7 cellular contexts compared by ENCODE assay signal in the genomic region with DNA sequence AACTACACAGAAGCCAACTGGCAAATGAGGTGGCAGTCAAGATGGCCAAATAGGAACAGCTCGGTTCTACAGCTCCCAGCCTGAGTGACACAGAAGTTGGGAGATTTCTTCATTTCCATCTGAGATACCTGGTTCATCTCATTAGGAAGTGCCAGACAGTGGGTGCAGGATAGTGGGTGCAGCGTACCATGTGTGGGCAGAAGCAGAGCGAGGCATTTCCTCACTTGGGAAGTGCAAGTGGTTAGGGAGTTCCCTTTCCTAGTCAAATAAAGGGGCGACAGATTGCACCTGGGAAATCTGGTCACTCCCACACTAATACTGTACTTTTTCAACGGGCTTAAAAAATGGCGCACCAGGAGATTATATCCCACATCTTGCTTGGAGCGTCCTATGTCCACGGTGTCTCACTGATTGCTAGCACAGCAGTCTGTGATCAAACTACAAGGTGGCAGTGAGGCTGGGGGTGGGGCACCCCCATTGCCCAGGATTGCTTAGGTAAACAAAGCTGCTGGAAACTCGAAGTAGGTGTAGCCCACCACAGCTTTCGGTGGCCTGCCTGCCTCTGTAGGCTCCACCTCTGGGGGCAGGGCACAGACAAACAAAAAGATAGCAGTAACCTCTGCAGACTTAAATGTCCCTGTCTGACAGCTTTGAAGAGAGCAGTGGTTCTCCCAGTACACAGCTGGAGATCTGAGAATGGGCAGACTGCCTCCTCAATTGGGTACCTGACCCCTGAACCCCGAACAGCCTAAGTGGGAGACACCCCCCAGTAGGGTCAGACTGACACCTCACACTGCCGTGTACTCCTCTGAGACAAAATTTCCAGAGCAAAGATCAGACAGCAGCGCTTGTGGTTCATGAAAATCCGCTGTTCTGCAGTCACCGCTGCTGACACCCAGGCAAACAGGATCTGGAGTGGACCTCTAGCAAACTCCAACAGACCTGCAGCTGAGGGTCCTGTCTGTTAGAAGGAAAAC.
A peak's percentile ranks its signal among the peaks of the same experiment; 100 is the strongest.
DNase-seq lines count a peak whose midpoint lies in the region; ATAC-seq and TF ChIP-seq lines count a peak whose summit lies in the region.
"Not testable (repeated sequence)": the region's sequence is repeated elsewhere in the genome, so short reads cannot be mapped to it uniquely, and the experiment has no call there.

No MANE protein-coding gene starts in this region.

- not testable (repeated sequence) for H3K4me1 ChIP-seq in heart left ventricle; left lung; sigmoid colon; aorta (ENCODE audit: control insufficient read depth in 1 of 2, insufficient read depth in 2 of 2, low read length in 2 of 2)

- H3K27me3 ChIP-seq in heart left ventricle; left lung; sigmoid colon; aorta (ENCODE audit: control insufficient read depth in 1 of 2, insufficient read depth in 2 of 2, low read length in 1 of 2): not testable (repeated sequence)

- not testable (repeated sequence) for TF ChIP-seq POLR2A in heart left ventricle (IDR thresholded peaks at IDR 0.05); sigmoid colon (IDR thresholded peaks at IDR 0.05)

- intact Hi-C loops in heart left ventricle (cut with DNase I); left lung (cut with DNase I); sigmoid colon (cut with DNase I); aorta (cut with DNase I): not testable (repeated sequence)

- not testable (repeated sequence) for H3K4me1 Mint-ChIP-seq in osteocyte (ENCODE audit: unreplicated experiment)

- not testable (repeated sequence) for H3K27ac Mint-ChIP-seq in osteocyte (ENCODE audit: unreplicated experiment)

- TF ChIP-seq EP300 in sigmoid colon (IDR thresholded peaks at IDR 0.05): not testable (repeated sequence)

- peaks cover 58% of the 10 kb centered on the region for H3K9me3 Mint-ChIP-seq in osteocyte (ENCODE audit: unreplicated experiment)

- DNase-seq in activated CD4-positive, alpha-beta T cell treated with anti-CD3 and anti-CD28 coated beads for 1 hour: peak; percentile 3
- DNase-seq in coronary artery (ENCODE audit: low spot score) (peak; percentile 24), heart left ventricle (peak in 4 of 5 donors; percentile 3 to 37 (median 12)), left lung (peak; percentile 22 to 34), osteocyte (ENCODE audit: extremely low spot score, unreplicated experiment) (peak; percentile 85), sigmoid colon (peak; percentile 60), aorta (peak; percentile 30 to 56)

- TF ChIP-seq CTCF in coronary artery (IDR thresholded peaks at IDR 0.05); heart left ventricle (IDR thresholded peaks at IDR 0.05); left lung (IDR thresholded peaks at IDR 0.05); osteocyte (IDR thresholded peaks at IDR 0.05); sigmoid colon (IDR thresholded peaks at IDR 0.05): not testable (repeated sequence)

- H3K4me3 ChIP-seq in coronary artery; heart left ventricle; left lung; sigmoid colon; aorta (ENCODE audit: low read length in 2 of 2): not testable (repeated sequence)

- H3K27ac ChIP-seq in coronary artery; heart left ventricle; left lung; sigmoid colon; aorta (ENCODE audit: low read depth in 1 of 2, low read length in 2 of 2): not testable (repeated sequence)

- not testable (repeated sequence) for H3K4me3 Mint-ChIP-seq in osteocyte (ENCODE audit: unreplicated experiment)

- not testable (repeated sequence) for H3K36me3 ChIP-seq in heart left ventricle; left lung; sigmoid colon; aorta (ENCODE audit: control insufficient read depth in 1 of 2, insufficient read depth in 2 of 2, low read length in 1 of 2)

- H3K27me3 Mint-ChIP-seq in osteocyte (ENCODE audit: unreplicated experiment): not testable (repeated sequence)

- WGBS in heart left ventricle, 4 donors: 60 to 66% (median 62%) methylated on average over 15 of the region's 15 CpGs
- 71 to 72% methylated on average over 15 of the region's 15 CpGs for WGBS in sigmoid colon, 2 donors
- 59 to 64% methylated on average over 15 of the region's 15 CpGs for WGBS in aorta, 2 donors

- ATAC-seq in heart left ventricle; left lung; aorta (ENCODE audit: low FRiP score): not testable (repeated sequence)

- H3K36me3 Mint-ChIP-seq in osteocyte (ENCODE audit: unreplicated experiment): not testable (repeated sequence)

- H3K9me3 ChIP-seq in heart left ventricle: peaks cover 0 to 68% (median 6%) of the 10 kb centered on the region in 12 donors
- peaks cover 0 to 64% of the 10 kb centered on the region in 2 donors for H3K9me3 ChIP-seq in left lung
- not testable (repeated sequence) for H3K9me3 ChIP-seq in sigmoid colon; aorta (ENCODE audit: control insufficient read depth, low read length)

Comparison
In these comparisons a context has a peak if more than half of its experiments do, and no peak if none do; other contexts are left out.
1. DNase-seq: peak in every context shown above with its lines; median percentile 85 in osteocyte; 60 in sigmoid colon; 43 in aorta; 28 in left lung; 24 in coronary artery; 12 in heart left ventricle; 3 in activated CD4-positive, alpha-beta T cell treated with anti-CD3 and anti-CD28 coated beads for 1 hour.